ENCODE assay signal across 20 cellular contexts in the genomic region with DNA sequence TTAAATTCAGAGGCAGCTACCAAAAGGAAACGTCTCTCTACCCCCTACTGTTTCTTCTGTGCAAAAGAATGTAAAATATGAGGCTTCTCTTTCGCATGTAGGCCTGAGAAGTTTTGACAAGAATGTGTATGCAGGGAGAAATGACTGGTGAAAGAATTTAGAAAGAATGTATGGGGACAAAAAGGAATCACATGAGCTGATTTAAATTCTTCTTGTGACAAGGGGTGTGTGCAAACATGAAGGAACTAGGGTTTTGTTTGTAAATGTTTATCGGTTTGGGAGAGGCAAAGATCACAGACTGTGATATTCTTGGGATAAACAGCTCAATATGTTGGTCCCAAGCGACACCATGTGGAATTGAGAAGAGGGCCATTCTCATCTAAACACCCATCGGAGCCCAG.
DNase-seq lines count a peak whose midpoint lies in the region; ATAC-seq, FAIRE-seq and TF ChIP-seq lines count a peak whose summit lies in the region.
"Had no signal": no experiment of that assay in that cellular context is flagged by ENCODE, and none has a peak within 500 bp of the region (broad histone marks: within the 10 kb centered on the region; RNA-seq: fewer than 3 reads in every experiment).

No MANE protein-coding gene starts in this region.

- no peaks in the 10 kb centered on the region for H3K36me3 Mint-ChIP-seq in Calu3 (ENCODE audit: insufficient read depth, unreplicated experiment)
- H3K36me3 Mint-ChIP-seq: stimulated activated naive B cell treated with anti-CD40 and anti-IgM and Interleukin-4, amounts not matched to agents 10 μg/mL and 1 μg/mL and 100 μg/mL, for 72 hours had no signal

- TF ChIP-seq CTCF in Calu3 (IDR thresholded peaks at IDR 0.05; ENCODE audit: unreplicated experiment) (no peak), fibroblast of villous mesenchyme (IDR thresholded peaks at IDR 0.05; ENCODE audit: insufficient read depth, low read depth, low read length) (no peak), osteoblast (IDR thresholded peaks at IDR 0.05; ENCODE audit: extremely low read depth, low read depth, low read length) (no peak), D721Med (IDR thresholded peaks at IDR 0.05; ENCODE audit: insufficient read depth, missing control alignments) (no peak)

- H3K79me2 ChIP-seq in osteoblast (ENCODE audit: insufficient read depth, low read length): no peaks in the 10 kb centered on the region

- CTCF ChIA-PET in Calu3 (lab: Charles Lee): interaction anchor here (0.5 to 1.5 kb wide), 7 partner anchors 23 to 1682 kb away, joined by 3 to 8 read pairs (median 3); a partner anchor contains a TSS

- intact Hi-C loops in Calu3 (cut with micrococcal nuclease; ENCODE audit: unreplicated experiment): loop anchor here (1.0 to 10.0 kb wide), 2 partner anchors 152 to 327 kb away; no protein-coding TSS in a partner anchor

- peaks cover 23% of the 10 kb centered on the region for H3K4me1 Mint-ChIP-seq in Calu3 (ENCODE audit: low read depth, unreplicated experiment)

- no peaks in the 10 kb centered on the region for H3K27me3 Mint-ChIP-seq in Calu3 (ENCODE audit: unreplicated experiment)
- H3K27me3 Mint-ChIP-seq: CD4-positive, alpha-beta T cell; naive B cell; stimulated activated naive B cell treated with anti-CD40 and anti-IgM and Interleukin-4, amounts not matched to agents 10 μg/mL and 1 μg/mL and 100 μg/mL, for 72 hours had no signal

- no peaks in the 10 kb centered on the region for H3K9me3 Mint-ChIP-seq in Calu3 (ENCODE audit: low read depth, unreplicated experiment)
- H3K9me3 Mint-ChIP-seq: CD4-positive, alpha-beta T cell; stimulated activated naive B cell treated with anti-CD40 and anti-IgM and Interleukin-4, amounts not matched to agents 10 μg/mL and 1 μg/mL and 100 μg/mL, for 72 hours had no signal

- no TSS peak for BruUV-seq in Calu3 (replicated peaks; lab: Mats Ljungman, UMichigan)

- no peaks in the 10 kb centered on the region for H3K9me3 ChIP-seq in osteoblast (ENCODE audit: low read depth, low read length)
- H3K9me3 ChIP-seq: adrenal gland, right lobe of liver had no signal

- FAIRE-seq in D721Med (lab: Jason Lieb, UNC): no peak

- H3K27me3 ChIP-seq in osteoblast (ENCODE audit: insufficient read depth, low read length): no peaks in the 10 kb centered on the region
- H3K27me3 ChIP-seq: adrenal gland, right lobe of liver had no signal

- ATAC-seq in HG02884 (IDR thresholded peaks at IDR 0.05; ENCODE audit: unreplicated experiment): no peak
- ATAC-seq: activated CD4-positive, CD25-positive, alpha-beta regulatory T cell treated with anti-CD3 and anti-CD28 coated beads, Interleukin-2, amount 50 U/mL, for 24 hours; right lobe of liver; stimulated activated naive B cell treated with anti-CD40 and anti-IgM and Interleukin-4, amounts not matched to agents 10 μg/mL and 1 μg/mL and 100 μg/mL, for 72 hours had no signal

- no peaks in the 10 kb centered on the region for H3K36me3 ChIP-seq in osteoblast (ENCODE audit: insufficient read depth, low read length)
- H3K36me3 ChIP-seq: adrenal gland, right lobe of liver had no signal

- peak overlapping the region; percentile 19 for H3K4me3 Mint-ChIP-seq in Calu3 (ENCODE audit: low read depth, unreplicated experiment)
- H3K4me3 Mint-ChIP-seq: CD4-positive, alpha-beta T cell; naive B cell; stimulated activated naive B cell treated with anti-CD40 and anti-IgM and Interleukin-4, amounts not matched to agents 10 μg/mL and 1 μg/mL and 100 μg/mL, for 72 hours had no signal

- peak overlapping the region; percentile 21 for H2AFZ ChIP-seq in osteoblast (ENCODE audit: low read length)

- H3K27ac ChIP-seq in osteoblast (ENCODE audit: low read depth, low read length): no peak overlapping the region
- H3K27ac ChIP-seq: adrenal gland, right lobe of liver had no signal

- no peak overlapping the region for H3K4me2 ChIP-seq in osteoblast (ENCODE audit: insufficient read depth, low read length)

- H3K4me1 ChIP-seq in osteoblast (ENCODE audit: insufficient read depth, low read length): no peaks in the 10 kb centered on the region
- H3K4me1 ChIP-seq: adrenal gland, right lobe of liver had no signal

- DNase-seq in Calu3 (no peak), LHCN-M2 (ENCODE audit: low read depth) (peak; percentile 17), fibroblast of villous mesenchyme (ENCODE audit: low read depth) (peak; percentile 21), osteoblast (ENCODE audit: insufficient read length, low spot score, missing footprints) (no peak), D721Med (ENCODE audit: insufficient read length, low spot score) (no peak), DMS 273 treated with DMSO at 0.1 percent for 48 hours (lab: John Stamatoyannopoulos, UW) (no peak), NCI-H2107 (lab: John Stamatoyannopoulos, UW) (no peak)
- DNase-seq: activated T-cell treated with anti-CD3 and anti-CD28 coated beads for 4 hours; adrenal gland; CD4-positive, alpha-beta T cell; dermis blood vessel endothelial cell; naive B cell; NCI-H1105; NCI-H226; OCI-M1; right lobe of liver; stimulated activated CD4-positive, alpha-beta T cell treated with anti-CD3 and anti-CD28 coated beads, Interleukin-4, amount 100 ng/mL, for 4 hours; stimulated activated naive B cell treated with anti-CD40 and anti-IgM and Interleukin-4, amounts not matched to agents 10 μg/mL and 1 μg/mL and 100 μg/mL, for 72 hours had no signal

- no peak overlapping the region for H3K4me3 ChIP-seq in fibroblast of villous mesenchyme (ENCODE audit: low read depth, low read length)
- no peak overlapping the region for H3K4me3 ChIP-seq in osteoblast (ENCODE audit: insufficient read depth, low read length)
- H3K4me3 ChIP-seq: adrenal gland, right lobe of liver had no signal

- H3K27ac Mint-ChIP-seq in Calu3 (ENCODE audit: unreplicated experiment): peak overlapping the region; percentile 24
- H3K27ac Mint-ChIP-seq: CD4-positive, alpha-beta T cell; naive B cell; stimulated activated naive B cell treated with anti-CD40 and anti-IgM and Interleukin-4, amounts not matched to agents 10 μg/mL and 1 μg/mL and 100 μg/mL, for 72 hours had no signal

- H4K20me1 ChIP-seq in osteoblast (ENCODE audit: insufficient read depth, low read length): no peaks in the 10 kb centered on the region

Comparison
In these comparisons a context has a peak if more than half of its experiments do, and no peak if none do; other contexts are left out.
1. DNase-seq: peak in LHCN-M2 (single experiment) and fibroblast of villous mesenchyme (single experiment); none in Calu3 (single experiment), osteoblast (single experiment), D721Med (single experiment), DMS 273 treated with DMSO at 0.1 percent for 48 hours (single experiment) and NCI-H2107 (single experiment).